ENCODE assay signal across 3 cellular contexts in the genomic region with DNA sequence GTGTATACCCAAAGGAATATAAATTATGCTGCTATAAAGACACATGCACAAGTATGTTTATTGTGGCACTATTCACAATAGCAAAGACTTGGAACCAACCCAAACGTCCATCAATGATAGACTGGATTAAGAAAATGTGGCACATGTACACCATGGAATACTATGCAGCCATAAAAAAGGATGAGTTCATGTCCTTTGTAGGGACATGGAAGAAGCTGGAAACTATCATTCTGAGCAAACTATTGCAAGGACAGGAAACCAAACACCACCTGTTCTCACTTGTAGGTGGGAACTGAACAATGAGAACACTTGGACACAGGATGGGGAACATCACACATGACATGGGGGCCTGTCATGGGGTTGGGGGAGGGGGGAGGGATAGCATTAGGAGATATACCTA. TPM values are rescaled to one million over a fixed set of nuclear protein-coding genes. Genes with fewer than 3 reads are reported as not detected.
"Had no signal": no experiment of that assay in that cellular context is flagged by ENCODE, and none has a peak within 500 bp of the region (broad histone marks: within the 10 kb centered on the region; RNA-seq: fewer than 3 reads in every experiment).

No MANE protein-coding gene starts in this region.

RNA-seq across cellular contexts. Expression of a gene that starts 16.6 kb away (rescaled TPM):
- total RNA-seq: mononuclear cell had no signal
- polyA plus RNA-seq: immature natural killer cell; naive thymus-derived CD4-positive, alpha-beta T cell had no signal
